In the genomic region with DNA sequence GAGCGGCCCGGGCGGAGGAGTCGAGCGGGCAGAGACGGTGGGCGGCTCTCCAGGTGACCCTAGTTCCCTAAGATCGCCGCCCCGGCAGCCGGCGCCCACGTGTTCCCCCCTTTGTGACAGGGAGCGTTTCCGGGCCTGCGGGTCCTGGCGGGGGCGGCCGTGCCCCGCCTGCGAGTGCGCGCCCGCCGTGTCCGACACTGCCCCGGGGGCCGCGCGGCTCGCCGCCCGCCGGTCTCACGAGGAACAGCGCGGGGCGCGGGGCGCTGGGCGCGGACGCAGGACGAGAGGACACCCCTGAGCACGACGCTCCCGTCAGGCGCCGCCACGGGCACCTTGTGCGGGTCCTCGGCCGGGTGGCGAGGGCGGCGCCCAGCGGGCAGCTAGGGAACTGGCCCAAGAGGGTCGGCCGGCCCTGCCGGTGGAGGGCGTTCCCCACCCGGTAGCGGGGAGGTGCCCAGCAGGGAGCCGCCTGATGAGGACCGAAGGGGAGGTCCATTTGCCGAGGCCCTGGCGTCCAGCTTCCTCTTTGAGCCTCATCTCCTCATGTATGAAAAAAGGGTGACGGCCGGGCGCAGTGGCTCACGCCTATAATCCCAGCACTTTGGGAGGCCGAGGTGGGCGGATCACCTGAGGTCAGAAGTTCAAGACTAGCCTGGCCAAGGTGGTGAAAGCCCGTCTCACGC, we compare ENCODE assay signal across 8 cellular contexts. TPM values are rescaled to one million over a fixed set of nuclear protein-coding genes. Genes with fewer than 3 reads are reported as not detected.
DNase-seq lines count a peak whose midpoint lies in the region; ATAC-seq and TF ChIP-seq lines count a peak whose summit lies in the region.

VARS1 (minus strand) TSS at position 137 of the 683 bp plus-strand sequence. CDS start 535 bp downstream, outside the sequence.

- peak within 1 kb of the TSS; percentile 98 for H3K27ac Mint-ChIP-seq in central memory CD8-positive, alpha-beta T cell (ENCODE audit: low read depth)

- no TSS peak for BruUV-seq in A673 (replicated peaks; lab: Mats Ljungman, UMichigan)

- H3K27me3 ChIP-seq in A673 (replicated peaks; ENCODE audit: insufficient read depth, low read depth, low read length, poor library complexity): no peaks in the 10 kb centered on the region
- H3K27me3 ChIP-seq in kidney epithelial cell (ENCODE audit: control insufficient read depth, insufficient read depth, low read length): no peaks in the 10 kb centered on the region

- peak within 1 kb of the TSS; percentile 98 for H3K4me3 Mint-ChIP-seq in central memory CD8-positive, alpha-beta T cell

- intact Hi-C loops in A673 (cut with micrococcal nuclease; ENCODE audit: unreplicated experiment): no loop called here

- ATAC-seq in GM18861 (IDR thresholded peaks at IDR 0.05; ENCODE audit: unreplicated experiment): peak; percentile 76
- peak; percentile 74 for ATAC-seq in HG03159 (IDR thresholded peaks at IDR 0.05; ENCODE audit: unreplicated experiment)
- ATAC-seq in activated CD4-positive, CD25-positive, alpha-beta regulatory T cell treated with anti-CD3 and anti-CD28 coated beads, Interleukin-2, amount 50 U/mL, for 24 hours: peak; percentile 86 to 88
- ATAC-seq in central memory CD8-positive, alpha-beta T cell (replicated peaks; ENCODE audit: extremely low read depth, poor library complexity, severe bottlenecking): peak; percentile 80

- peaks cover 11% of the 10 kb centered on the region for H3K4me1 ChIP-seq in A673 (ENCODE audit: insufficient read depth, low read length, poor library complexity, severe bottlenecking)

- H3K36me3 ChIP-seq in A673 (ENCODE audit: insufficient read depth, low read length, poor library complexity, severe bottlenecking) (peaks cover 44% of the 10 kb centered on the region), kidney epithelial cell (ENCODE audit: control insufficient read depth, insufficient read depth, low read length) (no peaks in the 10 kb centered on the region)

- TF ChIP-seq CTCF in A673 (conservative IDR thresholded peaks at IDR 0.05; ENCODE audit: low read depth, low read length): peak; percentile 74
- peak; percentile 76 for TF ChIP-seq CTCF in kidney epithelial cell (IDR thresholded peaks at IDR 0.05; ENCODE audit: insufficient read depth, low read length, poor library complexity, severe bottlenecking)

- CTCF ChIA-PET in A673 (lab: Charles Lee): interaction anchor here (0.7 to 1.3 kb wide), 3 partner anchors 11 to 175 kb away, joined by 3 to 6 read pairs (median 5); partner anchors contain the start of gene LSM2

- H3K9me3 Mint-ChIP-seq in central memory CD8-positive, alpha-beta T cell: no peaks in the 10 kb centered on the region

- peak; percentile 90 for DNase-seq in A673 (ENCODE audit: low spot score)
- peak; percentile 72 for DNase-seq in NCI-H345 treated with DMSO at 0.1 percent for 48 hours (lab: John Stamatoyannopoulos, UW; ENCODE audit: unreplicated experiment)
- DNase-seq in central memory CD8-positive, alpha-beta T cell (ENCODE audit: low spot score in 2 of 2): peak; percentile 76 to 82
- DNase-seq in kidney epithelial cell (ENCODE audit: low read depth): no peak
- peak; percentile 75 to 78 for DNase-seq in stimulated activated CD4-positive, alpha-beta T cell treated with anti-CD3 and anti-CD28 coated beads, Interleukin-15, amount 100 ng/mL, for 48 hours (ENCODE audit: low read depth in 2 of 2)

- H3K27me3 Mint-ChIP-seq in central memory CD8-positive, alpha-beta T cell: no peaks in the 10 kb centered on the region

- H3K4me3 ChIP-seq in A673 (ENCODE audit: low read depth, low read length, poor library complexity, severe bottlenecking) (peak within 1 kb of the TSS; percentile 84), kidney epithelial cell (ENCODE audit: low read depth, low read length) (peak within 1 kb of the TSS; percentile 75)

- H3K27ac ChIP-seq in A673 (ENCODE audit: low read depth, low read length, poor library complexity, severe bottlenecking): peak within 1 kb of the TSS; percentile 99

- no peaks in the 10 kb centered on the region for H3K9me3 ChIP-seq in A673 (ENCODE audit: low read depth, low read length, poor library complexity, severe bottlenecking)

- H3K4me1 Mint-ChIP-seq in central memory CD8-positive, alpha-beta T cell: peaks cover 38% of the 10 kb centered on the region

- peaks cover 9% of the 10 kb centered on the region for H3K36me3 Mint-ChIP-seq in central memory CD8-positive, alpha-beta T cell (ENCODE audit: insufficient read depth)

- POLR2A ChIA-PET in A673 (lab: Charles Lee; ENCODE audit: low non-redundant PET): interaction anchor here (0.6 kb wide), 1 partner anchor 19 kb away, joined by 4 read pairs; the partner anchor contains the start of genes HSPA1A and HSPA1L

RNA-seq across cellular contexts. Expression of gene VARS1, which starts in this region (rescaled TPM):
- total RNA-seq in A673 (2021): 233 and 247 TPM in 2 replicates
- total RNA-seq in kidney epithelial cell: 165 and 181 TPM in 2 replicates
